ENCODE assay signal across 16 cellular contexts in the genomic region with DNA sequence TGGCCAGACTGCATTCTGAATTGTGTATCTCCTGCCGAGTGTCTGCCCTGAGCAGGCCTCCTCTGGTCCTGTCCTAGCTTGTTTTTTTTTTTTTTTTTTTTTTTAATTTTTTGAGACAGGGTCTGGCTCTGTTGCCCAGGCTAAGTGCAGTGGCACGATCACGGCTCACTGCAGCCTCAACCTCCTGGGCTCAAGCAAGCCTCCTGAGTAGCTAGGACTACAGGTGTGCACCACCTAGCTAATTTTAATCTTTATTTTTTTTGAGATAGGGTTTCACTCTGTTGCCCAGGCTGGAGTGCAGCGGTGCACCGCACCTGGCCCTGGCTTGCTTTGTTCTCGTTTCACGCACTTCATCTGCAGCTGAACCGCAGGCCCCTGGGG. TPM values are rescaled to one million over a fixed set of nuclear protein-coding genes. Genes with fewer than 3 reads are reported as not detected.
DNase-seq lines count a peak whose midpoint lies in the region; FAIRE-seq and TF ChIP-seq lines count a peak whose summit lies in the region.
"Had no signal": no experiment of that assay in that cellular context is flagged by ENCODE, and none has a peak within 500 bp of the region (broad histone marks: within the 10 kb centered on the region; RNA-seq: fewer than 3 reads in every experiment).

No MANE protein-coding gene starts in this region.

- WGBS in H1 (ENCODE audit: extremely low coverage in 1 of 2, insufficient coverage in 1 of 2, insufficient read length in 1 of 2, insufficient replicate concordance in 2 of 2, low coverage in 1 of 2, low lambda C conversion rate in 2 of 2, missing lambda C conversion rate in 1 of 2), 2 experiments: 87% methylated on average over 8 of the region's 8 CpGs; no CpG with 5 or more reads in 1 of the 2 experiments

- peaks cover 4% of the 10 kb centered on the region for H3K27me3 Mint-ChIP-seq in nephron (ENCODE audit: low read depth)

- peaks cover 7% of the 10 kb centered on the region; the same call in 1 of the 2 replicates for H3K9me3 ChIP-seq in BLaER1
- H3K9me3 ChIP-seq in H1 (ENCODE audit: insufficient read depth in 2 of 2, low read depth in 1 of 2, low read length in 1 of 2): peaks cover 0 to 5% of the 10 kb centered on the region in 2 experiments; a peak in 1 of 4 replicates

- peaks cover 10% of the 10 kb centered on the region for H4K20me1 ChIP-seq in BLaER1
- H4K20me1 ChIP-seq in H1 (replicated peaks in 1 of 2; ENCODE audit: control insufficient read depth in 1 of 2, insufficient read depth in 2 of 2, low read length in 2 of 2): peaks cover 0 to 2% of the 10 kb centered on the region in 2 experiments

- H2BK12ac ChIP-seq in H1 (ENCODE audit: low read depth, low read length): peak overlapping the region; percentile 63; the same call in 1 of the 2 replicates

- H3K4me3 Mint-ChIP-seq in nephron: peak overlapping the region in 1 of 3 experiments; percentile 57
- H3K4me3 Mint-ChIP-seq: CD8-positive, alpha-beta T cell had no signal

- H3K27ac ChIP-seq in BLaER1 (peak overlapping the region; percentile 39; the same call in 1 of the 2 replicates), H1 (ENCODE audit: low read depth, low read length) (no peak overlapping the region)

- POLR2A ChIA-PET in HEK293T (lab: Yijun Ruan, JAX) (interaction anchor here (1.3 kb wide), 1 partner anchor 64 kb away, joined by 5 read pairs; the partner anchor contains the start of gene IFT22), H1 (lab: Charles Lee; ENCODE audit: partially characterized antibody) (interaction anchor here (0.7 to 3.3 kb wide), 6 partner anchors 9 to 65 kb away, joined by 3 to 15 read pairs (median 6); partner anchors contain the start of gene IFT22)

- H3K79me1 ChIP-seq in H1 (ENCODE audit: low read depth, low read length): peaks cover 5% of the 10 kb centered on the region; the same call in 1 of the 2 replicates

- no peak for TF ChIP-seq RAD21 in H1 (IDR thresholded peaks at IDR 0.05 in 1 of 2, conservative IDR thresholded peaks at IDR 0.05 in 1 of 2; ENCODE audit: low read depth in 2 of 2, low read length in 2 of 2)

- no peak overlapping the region; the same call in 1 of the 2 replicates for H3K18ac ChIP-seq in H1 (ENCODE audit: extremely low read depth, low read length)

- H3K23me2 ChIP-seq in H1 (ENCODE audit: low read depth, low read length): no peaks in the 10 kb centered on the region

- H2BK15ac ChIP-seq in H1 (ENCODE audit: low read length): no peak overlapping the region; the same call in 1 of the 2 replicates

- H3K56ac ChIP-seq in H1 (replicated peaks; ENCODE audit: insufficient read length, low read depth, low read length): no peak overlapping the region

- no peak for TF ChIP-seq CTCF in H1 (IDR thresholded peaks at IDR 0.05; ENCODE audit: control extremely low read depth in 1 of 3, insufficient read depth in 1 of 3, low read depth in 1 of 3, low read length in 3 of 3)
- no peak for TF ChIP-seq CTCF in nephron (IDR thresholded peaks at IDR 0.05; ENCODE audit: unreplicated experiment in 3 of 3)
- no peak for TF ChIP-seq CTCF in GM10266 (IDR thresholded peaks at IDR 0.05; ENCODE audit: control insufficient read depth, insufficient read depth, low read depth, missing control alignments)

- peaks cover 81% of the 10 kb centered on the region for H3K4me1 ChIP-seq in BLaER1
- H3K4me1 ChIP-seq in H1 (replicated peaks in 1 of 4; ENCODE audit: control insufficient read depth in 3 of 4, insufficient read depth in 4 of 4, low read length in 3 of 4): peaks cover 4 to 12% (median 10%) of the 10 kb centered on the region in 4 experiments

- H3K27ac Mint-ChIP-seq in nephron: peak overlapping the region; percentile 70 to 92 (median 92)
- H3K27ac Mint-ChIP-seq: CD8-positive, alpha-beta T cell had no signal

- H4K91ac ChIP-seq in H1 (replicated peaks; ENCODE audit: insufficient read length, low read length): no peak overlapping the region

- CTCF ChIA-PET in HEK293T (lab: Yijun Ruan, JAX) (interaction anchor here (0.6 to 1.3 kb wide), 3 partner anchors 12 to 65 kb away, joined by 3 to 4 read pairs (median 3); partner anchors contain the start of gene IFT22), H1 (lab: Charles Lee; ENCODE audit: partially characterized antibody) (interaction anchor here (0.6 to 36.0 kb wide), 6 partner anchors 10 to 269 kb away, joined by 3 to 728 read pairs (median 5); no protein-coding TSS in a partner anchor)

- H2BK120ac ChIP-seq in H1 (replicated peaks; ENCODE audit: low read depth, low read length): no peak overlapping the region

- no peak overlapping the region for H3K14ac ChIP-seq in H1 (ENCODE audit: insufficient read length)

- H3K27me3 ChIP-seq in BLaER1 (no peaks in the 10 kb centered on the region), H1 (replicated peaks in 1 of 4; ENCODE audit: control insufficient read depth in 3 of 4, extremely low read depth in 1 of 4, insufficient read depth in 3 of 4, low read length in 3 of 4) (no peaks in the 10 kb centered on the region)

- no peak overlapping the region for H4K5ac ChIP-seq in H1 (ENCODE audit: insufficient read length, low read depth, low read length)

- peak overlapping the region; percentile 65; the same call in 1 of the 2 replicates for H4K8ac ChIP-seq in H1 (ENCODE audit: extremely low read depth, insufficient read depth, low read length)

- H2AK5ac ChIP-seq in H1 (ENCODE audit: low read depth, low read length): no peak overlapping the region

- H3K4me2 ChIP-seq in BLaER1 (peak overlapping the region; percentile 83), H1 (ENCODE audit: insufficient read depth in 1 of 2, low read depth in 2 of 2, low read length in 2 of 2) (0 out of 4 replicates have a peak overlapping the region, but pooled peaks of 1 of the 2 experiments have one; percentile 11)

- H3K36me3 Mint-ChIP-seq in nephron (ENCODE audit: low read depth): peaks cover 14% of the 10 kb centered on the region
- H3K36me3 Mint-ChIP-seq: CD8-positive, alpha-beta T cell had no signal

- H2AFZ ChIP-seq in H1 (ENCODE audit: low read length): no peak overlapping the region

- FAIRE-seq in H1 (lab: Jason Lieb, UNC): no peak
- FAIRE-seq: A204.1, HTR-8/SVneo had no signal

- H3K36me3 ChIP-seq in BLaER1: no peaks in the 10 kb centered on the region
- H3K36me3 ChIP-seq in H1 (ENCODE audit: control insufficient read depth in 2 of 4, insufficient read depth in 4 of 4, low read length in 3 of 4): no peaks in the 10 kb centered on the region; a peak in 1 of 8 replicates

- H3K9me3 Mint-ChIP-seq in nephron: peaks cover 5% of the 10 kb centered on the region

- H3K23ac ChIP-seq in H1 (ENCODE audit: insufficient read length): no peak overlapping the region

- TF ChIP-seq EP300 in H1 (IDR thresholded peaks at IDR 0.05; ENCODE audit: borderline replicate concordance in 1 of 2, low read depth in 2 of 2, low read length in 2 of 2): no peak

- peaks cover 36% of the 10 kb centered on the region for H3K4me1 Mint-ChIP-seq in nephron

- no peak overlapping the region for H3K4me3 ChIP-seq in BLaER1
- no peak overlapping the region for H3K4me3 ChIP-seq in H1 (ENCODE audit: extremely low read depth in 1 of 4, insufficient read depth in 2 of 4, low read depth in 3 of 4, low read length in 4 of 4)

- DNase-seq in HEK293T (ENCODE audit: extremely low spot score): no peak
- no peak for DNase-seq in H1 (ENCODE audit: low read depth in 1 of 2, low spot score in 2 of 2)
- DNase-seq in activated CD4-positive, alpha-beta T cell treated with anti-CD3 and anti-CD28 coated beads, Interleukin-2, amount 50 U/mL, for 1 hour: no peak
- no peak for DNase-seq in NCI-H2081 treated with DMSO at 0.1 percent for 48 hours (lab: John Stamatoyannopoulos, UW)
- DNase-seq in GM10266 (ENCODE audit: extremely low spot score): no peak
- no peak for DNase-seq in T-helper 2 cell
- DNase-seq: CD8-positive, alpha-beta T cell; NCI-H2107; NCI-H226; SIG-M5 had no signal

- H2BK5ac ChIP-seq in H1 (ENCODE audit: low read depth, low read length): no peak overlapping the region; the same call in 1 of the 2 replicates

- peaks cover 0 to 23% of the 10 kb centered on the region in 2 experiments; a peak in 2 of 4 replicates for H3K79me2 ChIP-seq in H1 (ENCODE audit: control insufficient read depth in 1 of 2, insufficient read depth in 2 of 2, low read length in 2 of 2)

- H2BK20ac ChIP-seq in H1 (ENCODE audit: low read length): no peak overlapping the region

- H3K4ac ChIP-seq in H1 (replicated peaks; ENCODE audit: insufficient read length, low read depth, low read length): no peak overlapping the region

- TF ChIP-seq POLR2A in H1 (IDR thresholded peaks at IDR 0.05; ENCODE audit: control extremely low read depth in 1 of 2, low read depth in 2 of 2, low read length in 2 of 2): no peak

- H3K9ac ChIP-seq in BLaER1 (no peak overlapping the region), H1 (replicated peaks in 1 of 4; ENCODE audit: extremely low read depth in 1 of 4, low read depth in 3 of 4, low read length in 3 of 4) (no peak overlapping the region)

TF ChIP-seq in HEK293T, 16 proteins besides CTCF, POLR2A, EP300 and RAD21:
- TF ChIP-seq ZNF384 (IDR thresholded peaks at IDR 0.05): peak; percentile 45; the same call in 1 of the 2 replicates
- no peak for TF ChIP-seq FOXA1 (IDR thresholded peaks at IDR 0.05)

TF ChIP-seq in H1, 55 proteins besides CTCF, POLR2A, EP300 and RAD21 (continues in another document):
- TF ChIP-seq ZNF274 (IDR thresholded peaks at IDR 0.05; ENCODE audit: borderline replicate concordance, extremely low read depth, low read length) (no peak), POLR2AphosphoS5 (IDR thresholded peaks at IDR 0.05; ENCODE audit: low read depth, low read length) (no peak), FOSL1 (IDR thresholded peaks at IDR 0.05; ENCODE audit: insufficient read depth, low read depth, low read length) (no peak), TEAD4 (IDR thresholded peaks at IDR 0.05; ENCODE audit: low read depth, low read length) (no peak), SP4 (IDR thresholded peaks at IDR 0.05; ENCODE audit: low read length) (no peak)

RNA-seq across cellular contexts. Expression of gene COL26A1, which starts 23.5 kb away (rescaled TPM):
- total RNA-seq in H1 (2021; fragmentation: NEBNext Ultra II Directional; extraction: Animal tissue kit (Norgen Biotek cat#: 25700)): 68.8 and 71.4 TPM in 2 replicates
- polyA plus RNA-seq in H1 (2011; rRNA removed): 51.1 and 68.1 TPM in 2 replicates
- 64.7 TPM for polyA plus RNA-seq in H1 (2011; cell fraction: cytosol; rRNA removed)
- polyA plus RNA-seq in H1 (2011; cell fraction: nucleus; rRNA removed): 90.6 TPM
- 53.7 to 60.1 TPM (median 59.5 TPM) in 4 replicates for polyA plus RNA-seq in H1 (2012, experiment 1 of 2)
- polyA plus RNA-seq in H1 (2012, experiment 2 of 2): 54.5 TPM
- 95.9 TPM for polyA plus RNA-seq in H1 (2013, experiment 1 of 2)
- polyA plus RNA-seq in H1 (2013, experiment 2 of 2): 94.8 TPM
- 17.5 and 19.5 TPM in 2 replicates for polyA minus RNA-seq in H1 (2011; rRNA and poly(A)+ RNA removed)
- polyA minus RNA-seq in H1 (2011; cell fraction: cytosol; rRNA and poly(A)+ RNA removed): 29.7 TPM
- polyA minus RNA-seq in H1 (2011; cell fraction: nucleus; rRNA and poly(A)+ RNA removed): 19.1 TPM
- total RNA-seq: Calu3; CD8-positive, alpha-beta T cell; LHCN-M2 had no signal
